In the genomic region with DNA sequence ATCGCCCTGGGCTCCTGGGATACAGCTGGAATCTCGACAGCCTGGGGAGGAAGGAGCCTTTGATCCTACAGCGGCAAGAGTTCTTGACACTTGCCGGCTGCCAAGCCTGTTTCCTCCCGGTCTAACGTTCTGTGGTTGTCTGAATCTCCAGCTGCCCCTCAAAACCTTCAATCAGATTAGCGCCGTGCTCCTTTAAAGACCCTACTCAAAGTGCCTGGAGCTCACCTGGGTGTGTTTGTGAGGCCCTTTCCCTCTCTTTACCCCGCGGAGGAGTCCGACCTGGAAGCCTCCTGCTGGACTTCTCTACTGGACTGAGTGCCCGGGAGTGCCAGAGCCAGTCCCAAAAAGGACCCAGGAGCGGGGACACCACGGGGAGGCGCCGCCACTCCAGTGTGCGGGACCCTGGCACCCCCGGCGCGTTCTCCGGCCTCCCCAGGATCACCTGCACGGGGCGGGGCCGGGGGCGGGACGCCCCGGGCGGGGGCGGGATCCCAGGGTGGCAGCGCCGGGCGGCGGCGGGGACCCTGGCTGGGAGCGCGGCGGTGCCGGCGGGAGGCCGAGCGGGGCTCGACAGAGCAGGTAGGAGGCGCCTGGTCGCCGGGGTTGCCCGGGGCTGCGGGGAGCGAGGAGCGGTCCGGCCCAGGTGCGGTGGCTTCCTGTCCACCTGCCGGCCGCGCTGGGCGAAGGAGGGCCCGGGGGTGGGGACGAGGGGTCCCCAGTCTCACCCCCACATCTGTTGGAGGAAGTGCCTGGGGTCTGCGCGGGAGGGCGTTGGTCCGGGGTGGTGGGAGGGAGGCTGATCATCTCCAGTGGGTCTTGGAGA, we compare ENCODE assay signal across 1 cellular context.
A peak's percentile ranks its signal among the peaks of the same experiment; 100 is the strongest.
TF ChIP-seq lines count a peak whose summit lies in the region.

A gene with protein sequence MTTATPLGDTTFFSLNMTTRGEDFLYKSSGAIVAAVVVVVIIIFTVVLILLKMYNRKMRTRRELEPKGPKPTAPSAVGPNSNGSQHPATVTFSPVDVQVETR (plus strand): TSS at position 497 of the 823 bp plus-strand sequence. CDS start 39,344 bp downstream, outside the sequence.

TF ChIP-seq in HepG2, 621 proteins besides CTCF, POLR2A, EP300 and RAD21 (continued from another document and continues in another):
- no peak for TF ChIP-seq ZNF629 (CRISPR knock-in tag; conservative IDR thresholded peaks at IDR 0.05)
- no peak for TF ChIP-seq ESRRA (CRISPR knock-in tag; IDR thresholded peaks at IDR 0.05; ENCODE audit: low read depth)
- TF ChIP-seq, protein P1, sequence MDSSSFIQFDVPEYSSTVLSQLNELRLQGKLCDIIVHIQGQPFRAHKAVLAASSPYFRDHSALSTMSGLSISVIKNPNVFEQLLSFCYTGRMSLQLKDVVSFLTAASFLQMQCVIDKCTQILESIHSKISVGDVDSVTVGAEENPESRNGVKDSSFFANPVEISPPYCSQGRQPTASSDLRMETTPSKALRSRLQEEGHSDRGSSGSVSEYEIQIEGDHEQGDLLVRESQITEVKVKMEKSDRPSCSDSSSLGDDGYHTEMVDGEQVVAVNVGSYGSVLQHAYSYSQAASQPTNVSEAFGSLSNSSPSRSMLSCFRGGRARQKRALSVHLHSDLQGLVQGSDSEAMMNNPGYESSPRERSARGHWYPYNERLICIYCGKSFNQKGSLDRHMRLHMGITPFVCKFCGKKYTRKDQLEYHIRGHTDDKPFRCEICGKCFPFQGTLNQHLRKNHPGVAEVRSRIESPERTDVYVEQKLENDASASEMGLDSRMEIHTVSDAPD (CRISPR knock-in tag; IDR thresholded peaks at IDR 0.05): no peak
- no peak for TF ChIP-seq RCOR2 (CRISPR knock-in tag; IDR thresholded peaks at IDR 0.05)
- TF ChIP-seq ZFP36L1 (CRISPR knock-in tag; IDR thresholded peaks at IDR 0.05): no peak
- no peak for TF ChIP-seq SSRP1 (CRISPR knock-in tag; IDR thresholded peaks at IDR 0.05)
- TF ChIP-seq PCBP2 (optimal IDR thresholded peaks at IDR 0.05; ENCODE audit: low read depth, low read length, poor library complexity, severe bottlenecking): no peak
- TF ChIP-seq SMAD9 (CRISPR knock-in tag; IDR thresholded peaks at IDR 0.05): no peak
- TF ChIP-seq NFE2L1 (CRISPR knock-in tag; IDR thresholded peaks at IDR 0.05; ENCODE audit: borderline replicate concordance): no peak
- TF ChIP-seq RELA (CRISPR knock-in tag; IDR thresholded peaks at IDR 0.05): no peak
- no peak for TF ChIP-seq KDM5A (IDR thresholded peaks at IDR 0.05; ENCODE audit: borderline replicate concordance, low read length)
- 0 out of 2 replicates have a peak, but pooled peaks have one; percentile 30 for TF ChIP-seq GATAD2A (CRISPR knock-in tag; IDR thresholded peaks at IDR 0.05)
- TF ChIP-seq, protein P2, sequence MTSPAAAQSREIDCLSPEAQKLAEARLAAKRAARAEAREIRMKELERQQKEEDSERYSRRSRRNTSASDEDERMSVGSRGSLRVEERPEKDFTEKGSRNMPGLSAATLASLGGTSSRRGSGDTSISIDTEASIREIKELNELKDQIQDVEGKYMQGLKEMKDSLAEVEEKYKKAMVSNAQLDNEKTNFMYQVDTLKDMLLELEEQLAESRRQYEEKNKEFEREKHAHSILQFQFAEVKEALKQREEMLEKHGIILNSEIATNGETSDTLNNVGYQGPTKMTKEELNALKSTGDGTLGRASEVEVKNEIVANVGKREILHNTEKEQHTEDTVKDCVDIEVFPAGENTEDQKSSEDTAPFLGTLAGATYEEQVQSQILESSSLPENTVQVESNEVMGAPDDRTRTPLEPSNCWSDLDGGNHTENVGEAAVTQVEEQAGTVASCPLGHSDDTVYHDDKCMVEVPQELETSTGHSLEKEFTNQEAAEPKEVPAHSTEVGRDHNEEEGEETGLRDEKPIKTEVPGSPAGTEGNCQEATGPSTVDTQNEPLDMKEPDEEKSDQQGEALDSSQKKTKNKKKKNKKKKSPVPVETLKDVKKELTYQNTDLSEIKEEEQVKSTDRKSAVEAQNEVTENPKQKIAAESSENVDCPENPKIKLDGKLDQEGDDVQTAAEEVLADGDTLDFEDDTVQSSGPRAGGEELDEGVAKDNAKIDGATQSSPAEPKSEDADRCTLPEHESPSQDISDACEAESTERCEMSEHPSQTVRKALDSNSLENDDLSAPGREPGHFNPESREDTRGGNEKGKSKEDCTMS (CRISPR knock-in tag; conservative IDR thresholded peaks at IDR 0.05): no peak
- 0 out of 2 replicates have a peak, but pooled peaks have one; percentile 4 for TF ChIP-seq ETV5 (CRISPR knock-in tag; IDR thresholded peaks at IDR 0.05; ENCODE audit: borderline replicate concordance)
- no peak for TF ChIP-seq ZNF839 (CRISPR knock-in tag; IDR thresholded peaks at IDR 0.05; ENCODE audit: borderline replicate concordance)
- TF ChIP-seq, protein P3, sequence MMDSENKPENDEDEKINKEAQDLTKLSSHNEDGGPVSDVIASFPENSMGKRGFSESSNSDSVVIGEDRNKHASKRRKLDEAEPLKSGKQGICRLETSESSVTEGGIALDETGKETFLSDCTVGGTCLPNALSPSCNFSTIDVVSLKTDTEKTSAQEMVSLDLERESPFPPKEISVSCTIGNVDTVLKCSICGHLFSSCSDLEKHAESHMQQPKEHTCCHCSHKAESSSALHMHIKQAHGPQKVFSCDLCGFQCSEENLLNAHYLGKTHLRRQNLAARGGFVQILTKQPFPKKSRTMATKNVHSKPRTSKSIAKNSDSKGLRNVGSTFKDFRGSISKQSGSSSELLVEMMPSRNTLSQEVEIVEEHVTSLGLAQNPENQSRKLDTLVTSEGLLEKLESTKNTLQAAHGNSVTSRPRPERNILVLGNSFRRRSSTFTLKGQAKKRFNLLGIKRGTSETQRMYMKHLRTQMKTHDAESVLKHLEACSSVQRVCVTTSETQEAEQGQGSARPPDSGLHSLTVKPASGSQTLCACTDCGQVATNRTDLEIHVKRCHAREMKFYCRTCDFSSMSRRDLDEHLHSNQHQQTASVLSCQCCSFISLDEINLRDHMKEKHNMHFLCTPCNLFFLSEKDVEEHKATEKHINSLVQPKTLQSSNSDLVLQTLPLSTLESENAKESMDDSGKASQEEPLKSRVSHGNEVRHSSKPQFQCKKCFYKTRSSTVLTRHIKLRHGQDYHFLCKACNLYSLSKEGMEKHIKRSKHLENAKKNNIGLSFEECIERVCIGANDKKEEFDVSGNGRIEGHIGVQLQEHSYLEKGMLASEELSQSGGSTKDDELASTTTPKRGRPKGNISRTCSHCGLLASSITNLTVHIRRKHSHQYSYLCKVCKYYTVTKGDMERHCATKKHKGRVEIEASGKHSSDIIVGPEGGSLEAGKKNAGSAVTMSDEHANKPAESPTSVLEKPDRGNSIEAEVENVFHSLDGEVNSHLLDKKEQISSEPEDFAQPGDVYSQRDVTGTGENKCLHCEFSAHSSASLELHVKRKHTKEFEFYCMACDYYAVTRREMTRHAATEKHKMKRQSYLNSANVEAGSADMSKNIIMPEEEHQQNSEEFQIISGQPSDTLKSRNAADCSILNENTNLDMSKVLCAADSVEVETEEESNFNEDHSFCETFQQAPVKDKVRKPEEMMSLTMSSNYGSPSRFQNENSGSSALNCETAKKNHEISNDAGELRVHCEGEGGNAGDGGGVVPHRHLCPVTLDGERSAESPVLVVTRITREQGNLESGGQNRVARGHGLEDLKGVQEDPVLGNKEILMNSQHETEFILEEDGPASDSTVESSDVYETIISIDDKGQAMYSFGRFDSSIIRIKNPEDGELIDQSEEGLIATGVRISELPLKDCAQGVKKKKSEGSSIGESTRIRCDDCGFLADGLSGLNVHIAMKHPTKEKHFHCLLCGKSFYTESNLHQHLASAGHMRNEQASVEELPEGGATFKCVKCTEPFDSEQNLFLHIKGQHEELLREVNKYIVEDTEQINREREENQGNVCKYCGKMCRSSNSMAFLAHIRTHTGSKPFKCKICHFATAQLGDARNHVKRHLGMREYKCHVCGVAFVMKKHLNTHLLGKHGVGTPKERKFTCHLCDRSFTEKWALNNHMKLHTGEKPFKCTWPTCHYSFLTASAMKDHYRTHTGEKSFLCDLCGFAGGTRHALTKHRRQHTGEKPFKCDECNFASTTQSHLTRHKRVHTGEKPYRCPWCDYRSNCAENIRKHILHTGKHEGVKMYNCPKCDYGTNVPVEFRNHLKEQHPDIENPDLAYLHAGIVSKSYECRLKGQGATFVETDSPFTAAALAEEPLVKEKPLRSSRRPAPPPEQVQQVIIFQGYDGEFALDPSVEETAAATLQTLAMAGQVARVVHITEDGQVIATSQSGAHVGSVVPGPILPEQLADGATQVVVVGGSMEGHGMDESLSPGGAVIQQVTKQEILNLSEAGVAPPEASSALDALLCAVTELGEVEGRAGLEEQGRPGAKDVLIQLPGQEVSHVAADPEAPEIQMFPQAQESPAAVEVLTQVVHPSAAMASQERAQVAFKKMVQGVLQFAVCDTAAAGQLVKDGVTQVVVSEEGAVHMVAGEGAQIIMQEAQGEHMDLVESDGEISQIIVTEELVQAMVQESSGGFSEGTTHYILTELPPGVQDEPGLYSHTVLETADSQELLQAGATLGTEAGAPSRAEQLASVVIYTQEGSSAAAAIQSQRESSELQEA (CRISPR knock-in tag; IDR thresholded peaks at IDR 0.05; ENCODE audit: not compliant biosample characterization): no peak
- no peak for TF ChIP-seq PHF20 (CRISPR knock-in tag; IDR thresholded peaks at IDR 0.05)
- TF ChIP-seq ARNT (IDR thresholded peaks at IDR 0.05): no peak
- TF ChIP-seq KMT2B (CRISPR knock-in tag; IDR thresholded peaks at IDR 0.05): no peak
- no peak for TF ChIP-seq ZNF704 (CRISPR knock-in tag; IDR thresholded peaks at IDR 0.05; ENCODE audit: borderline replicate concordance)
- TF ChIP-seq RBM39 (IDR thresholded peaks at IDR 0.05; ENCODE audit: low read depth, low read length, poor library complexity, severe bottlenecking): no peak
- no peak for TF ChIP-seq SP2 (CRISPR knock-in tag; IDR thresholded peaks at IDR 0.05)
- TF ChIP-seq, protein P4, sequence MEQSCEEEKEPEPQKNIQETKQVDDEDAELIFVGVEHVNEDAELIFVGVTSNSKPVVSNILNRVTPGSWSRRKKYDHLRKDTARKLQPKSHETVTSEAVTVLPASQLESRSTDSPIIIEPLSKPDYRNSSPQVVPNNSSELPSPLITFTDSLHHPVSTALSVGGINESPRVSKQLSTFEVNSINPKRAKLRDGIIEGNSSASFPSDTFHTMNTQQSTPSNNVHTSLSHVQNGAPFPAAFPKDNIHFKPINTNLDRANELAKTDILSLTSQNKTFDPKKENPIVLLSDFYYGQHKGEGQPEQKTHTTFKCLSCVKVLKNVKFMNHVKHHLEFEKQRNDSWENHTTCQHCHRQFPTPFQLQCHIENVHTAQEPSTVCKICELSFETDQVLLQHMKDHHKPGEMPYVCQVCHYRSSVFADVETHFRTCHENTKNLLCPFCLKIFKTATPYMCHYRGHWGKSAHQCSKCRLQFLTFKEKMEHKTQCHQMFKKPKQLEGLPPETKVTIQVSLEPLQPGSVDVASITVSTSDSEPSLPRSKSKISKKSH (CRISPR knock-in tag; IDR thresholded peaks at IDR 0.05; ENCODE audit: borderline replicate concordance): no peak
- TF ChIP-seq KIAA2018 (CRISPR knock-in tag; IDR thresholded peaks at IDR 0.05; ENCODE audit: borderline replicate concordance): no peak
- no peak for TF ChIP-seq PPARG (CRISPR knock-in tag; conservative IDR thresholded peaks at IDR 0.05)
- TF ChIP-seq KLF12 (CRISPR knock-in tag; IDR thresholded peaks at IDR 0.05; ENCODE audit: borderline replicate concordance): no peak
- TF ChIP-seq NR2C2 (CRISPR knock-in tag; IDR thresholded peaks at IDR 0.05; ENCODE audit: borderline replicate concordance): no peak
- TF ChIP-seq CBX2 (IDR thresholded peaks at IDR 0.05; ENCODE audit: low read depth, low read length): no peak
- no peak for TF ChIP-seq CBX2 (CRISPR knock-in tag; IDR thresholded peaks at IDR 0.05; ENCODE audit: low read depth)
